ENCODE assay signal across 12 cellular contexts in genomic region chr11:62721994-62722393, GRCh38. TPM values are rescaled to one million over a fixed set of nuclear protein-coding genes. Genes with fewer than 3 reads are reported as not detected.
DNase-seq lines count a peak whose midpoint lies in the region; ATAC-seq and TF ChIP-seq lines count a peak whose summit lies in the region.
"Had no signal": no experiment of that assay in that cellular context is flagged by ENCODE, and none has a peak within 500 bp of the region (broad histone marks: within the 10 kb centered on the region; RNA-seq: fewer than 3 reads in every experiment).

No MANE protein-coding gene starts in this region.

- H4K20me1 ChIP-seq in HCT116 (ENCODE audit: insufficient read depth) = peaks cover 21% of the 10 kb centered on the region; the same call in 1 of the 2 replicates

- H3K36me3 Mint-ChIP-seq in CD4-positive, alpha-beta memory T cell = peaks cover 66 to 76% of the 10 kb centered on the region in 2 donors

- H3K4me1 ChIP-seq in CD4-positive, alpha-beta memory T cell (ENCODE audit: insufficient read depth, low read length) = peaks cover 44% of the 10 kb centered on the region
- peaks cover 8 to 13% of the 10 kb centered on the region in 2 experiments for H3K4me1 ChIP-seq in HCT116 (ENCODE audit: control insufficient read depth in 1 of 2, insufficient read depth in 2 of 2, low read length in 2 of 2)

- H3K9me3 Mint-ChIP-seq in CD4-positive, alpha-beta memory T cell = no peaks in the 10 kb centered on the region

- no peaks in the 10 kb centered on the region for H3K9me2 ChIP-seq in HCT116 (ENCODE audit: insufficient read depth)

- no peak overlapping the region for H3K4me2 ChIP-seq in HCT116 (ENCODE audit: low read length)

- H3K27ac Mint-ChIP-seq in CD4-positive, alpha-beta memory T cell = peak overlapping the region in 6 of 7 donors; percentile 37 to 77 (median 72)

- intact Hi-C loops in CD4-positive, alpha-beta memory T cell (cut with micrococcal nuclease) = no loop called here
- intact Hi-C loops in HCT116 (cut with micrococcal nuclease) = no loop called here

- peak in 1 of 3 experiments; percentile 18; a peak in 1 of 6 replicates for TF ChIP-seq CTCF in HCT116 (IDR thresholded peaks at IDR 0.05 in 2 of 3, conservative IDR thresholded peaks at IDR 0.05 in 1 of 3; ENCODE audit: borderline replicate concordance in 1 of 3, insufficient read depth in 1 of 3, low read depth in 2 of 3, low read length in 2 of 3)
- TF ChIP-seq CTCF in GM20000 (IDR thresholded peaks at IDR 0.05; ENCODE audit: extremely low read depth, missing control alignments) = no peak

- no peak for TF ChIP-seq POLR2A in HCT116 (IDR thresholded peaks at IDR 0.05; ENCODE audit: borderline replicate concordance, extremely low read depth, insufficient read depth, insufficient read length)

- POLR2A ChIA-PET in CD4-positive, alpha-beta memory T cell (lab: Charles Lee; ENCODE audit: partially characterized antibody) = interaction anchor here (15.3 kb wide), 1 partner anchor 10 kb away, joined by 283 read pairs; the partner anchor contains the start of genes BSCL2 and GNG3
- POLR2A ChIA-PET in HCT116 (lab: Charles Lee) = no interaction called here

- TSS peak; percentile 20 for BruUV-seq in HCT116 (replicated peaks; lab: Mats Ljungman, UMichigan)

- no peak overlapping the region for H2AFZ ChIP-seq in HCT116 (ENCODE audit: low read depth, low read length, poor library complexity, severe bottlenecking)

- ATAC-seq in HCT116 = peak; percentile 40; the same call in 1 of the 2 replicates

- RAD21 ChIA-PET in HCT116 (lab: Charles Lee; ENCODE audit: low non-redundant PET in 1 of 2, low total read pairs in 2 of 2, uncharacterized antibody in 2 of 2, unreplicated experiment in 2 of 2) = no interaction called here

- CTCF ChIA-PET in CD4-positive, alpha-beta memory T cell (lab: Charles Lee; ENCODE audit: partially characterized antibody) = no interaction called here
- CTCF ChIA-PET in HCT116 (lab: Charles Lee) = no interaction called here

- no peaks in the 10 kb centered on the region for H3K27me3 Mint-ChIP-seq in CD4-positive, alpha-beta memory T cell

- no peak overlapping the region for H3K9ac ChIP-seq in HCT116 (ENCODE audit: low read length)

- no peak overlapping the region for H3K27ac ChIP-seq in CD4-positive, alpha-beta memory T cell (ENCODE audit: low read depth, low read length)
- H3K27ac ChIP-seq in HCT116 (ENCODE audit: low read depth, low read length) = no peak overlapping the region
- H3K27ac ChIP-seq: skin epidermis had no signal

- H3K27me3 ChIP-seq in CD4-positive, alpha-beta memory T cell (ENCODE audit: insufficient read depth, low read length) = no peaks in the 10 kb centered on the region
- no peaks in the 10 kb centered on the region for H3K27me3 ChIP-seq in HCT116 (ENCODE audit: insufficient read depth, low read length)

- no peak for DNase-seq in CD4-positive, alpha-beta memory T cell
- no peak for DNase-seq in HCT116 (ENCODE audit: low read depth, low spot score)
- peak; percentile 61 for DNase-seq in amniotic epithelial cell (ENCODE audit: low read depth)
- peak; percentile 80 for DNase-seq in islet precursor cell
- no peak for DNase-seq in GM20000 (ENCODE audit: low spot score)
- DNase-seq in stimulated activated CD4-positive, alpha-beta T cell treated with anti-CD3 and anti-CD28 coated beads, Interleukin-1b, Interleukin-23, amount 100 ng/mL, for 48 hours = no peak
- no peak for DNase-seq in stimulated activated CD4-positive, alpha-beta T cell treated with anti-CD3 and anti-CD28 coated beads, Interleukin-2, amount 100 ng/mL, for 24 hours
- no peak for DNase-seq in hippocampal formation (lab: John Stamatoyannopoulos, UW)

- H3K9me3 ChIP-seq in CD4-positive, alpha-beta memory T cell (ENCODE audit: control insufficient read depth in 1 of 2, low read length in 2 of 2) = no peaks in the 10 kb centered on the region
- no peaks in the 10 kb centered on the region for H3K9me3 ChIP-seq in HCT116 (ENCODE audit: control insufficient read depth in 1 of 2, insufficient read depth in 1 of 2, low read depth in 1 of 2, low read length in 2 of 2)

- no peak for TF ChIP-seq RAD21 in HCT116 (IDR thresholded peaks at IDR 0.05; ENCODE audit: low read depth)

- peaks cover 71% of the 10 kb centered on the region for H3K36me3 ChIP-seq in CD4-positive, alpha-beta memory T cell (ENCODE audit: insufficient read depth, low read length)
- peaks cover 76 to 80% of the 10 kb centered on the region in 2 experiments for H3K36me3 ChIP-seq in HCT116 (ENCODE audit: control insufficient read depth in 1 of 2, insufficient read depth in 2 of 2, low read length in 2 of 2)

- peaks cover 36 to 75% (median 59%) of the 10 kb centered on the region in 4 donors for H3K4me1 Mint-ChIP-seq in CD4-positive, alpha-beta memory T cell

- H3K4me3 ChIP-seq in CD4-positive, alpha-beta memory T cell (ENCODE audit: low read length in 2 of 2) = no peak overlapping the region
- no peak overlapping the region for H3K4me3 ChIP-seq in HCT116 (replicated peaks in 1 of 2; ENCODE audit: low read depth in 1 of 2, low read length in 2 of 2)
- H3K4me3 ChIP-seq: lung, skin epidermis had no signal

- H3K79me2 ChIP-seq in HCT116 (ENCODE audit: insufficient read depth, low read length) = peaks cover 97% of the 10 kb centered on the region

- H3K4me3 Mint-ChIP-seq in CD4-positive, alpha-beta memory T cell = no peak overlapping the region

TF ChIP-seq in HCT116, 20 proteins besides CTCF, POLR2A, EP300 and RAD21:
- no peak for TF ChIP-seq CEBPB (IDR thresholded peaks at IDR 0.05; ENCODE audit: low read depth)
- no peak for TF ChIP-seq MAX (IDR thresholded peaks at IDR 0.05)
- TF ChIP-seq TCF7L2 (IDR thresholded peaks at IDR 0.05; ENCODE audit: borderline replicate concordance, extremely low read depth, insufficient read depth, insufficient read length) = no peak
- TF ChIP-seq, protein P1, sequence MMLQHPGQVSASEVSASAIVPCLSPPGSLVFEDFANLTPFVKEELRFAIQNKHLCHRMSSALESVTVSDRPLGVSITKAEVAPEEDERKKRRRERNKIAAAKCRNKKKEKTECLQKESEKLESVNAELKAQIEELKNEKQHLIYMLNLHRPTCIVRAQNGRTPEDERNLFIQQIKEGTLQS (IDR thresholded peaks at IDR 0.05) = no peak
- TF ChIP-seq FOSL1 (IDR thresholded peaks at IDR 0.05; ENCODE audit: low read depth) = no peak

RNA-seq across cellular contexts. Expression of gene HNRNPUL2, which starts 5.3 kb away (rescaled TPM):
- total RNA-seq in CD4-positive, alpha-beta memory T cell = 10 to 100 TPM; 79.6 to 83.4 TPM
- 1 to 10 TPM in 1 of 2 donors, under 1 TPM in 1; 0.30 to 3.2 TPM for polyA plus RNA-seq in CD4-positive, alpha-beta memory T cell
- 45.8 TPM for total RNA-seq in HCT116 (2021; ENCODE audit: unreplicated experiment)
- polyA plus RNA-seq in HCT116 (2012) = 43.9 and 53.3 TPM in 2 replicates

RNA-seq across cellular contexts. Expression of gene TTC9C, which starts 6.3 kb away (rescaled TPM):
- total RNA-seq in CD4-positive, alpha-beta memory T cell = 10 to 100 TPM; 51.0 to 53.5 TPM
- 10 to 100 TPM; 10.2 to 25.8 TPM for polyA plus RNA-seq in CD4-positive, alpha-beta memory T cell
- total RNA-seq in HCT116 (2021; ENCODE audit: unreplicated experiment) = 33.3 TPM
- 32.5 and 39.7 TPM in 2 replicates for polyA plus RNA-seq in HCT116 (2012)

RNA-seq across cellular contexts. Expression of gene GNG3, which starts 14.5 kb away (rescaled TPM):
- not detected for total RNA-seq in CD4-positive, alpha-beta memory T cell
- not detected for polyA plus RNA-seq in CD4-positive, alpha-beta memory T cell
- total RNA-seq in HCT116 (2021; ENCODE audit: unreplicated experiment) = not detected
- 1.0 and 1.3 TPM in 2 replicates for polyA plus RNA-seq in HCT116 (2012)
- total RNA-seq: Daoy, epithelial cell of proximal tubule had no signal

RNA-seq across cellular contexts. Expression of gene BSCL2, which starts 14.8 kb away (rescaled TPM):
- 10 to 100 TPM; 34.5 to 36.6 TPM for total RNA-seq in CD4-positive, alpha-beta memory T cell
- 10 to 100 TPM; 48.9 to 51.7 TPM for polyA plus RNA-seq in CD4-positive, alpha-beta memory T cell
- 62.0 TPM for total RNA-seq in HCT116 (2021; ENCODE audit: unreplicated experiment)
- 58.7 and 71.5 TPM in 2 replicates for polyA plus RNA-seq in HCT116 (2012)

RNA-seq across cellular contexts. Expression of gene ZBTB3, which starts 32.0 kb away (rescaled TPM):
- 10 to 100 TPM; 27.2 to 27.9 TPM for total RNA-seq in CD4-positive, alpha-beta memory T cell
- 1 to 10 TPM; 6.0 to 8.6 TPM for polyA plus RNA-seq in CD4-positive, alpha-beta memory T cell
- 11.3 TPM for total RNA-seq in HCT116 (2021; ENCODE audit: unreplicated experiment)
- 3.2 and 3.6 TPM in 2 replicates for polyA plus RNA-seq in HCT116 (2012)

Comparison
In these comparisons a context has a peak if more than half of its experiments do, and no peak if none do; other contexts are left out.
1. DNase-seq: peak in amniotic epithelial cell (single experiment) and islet precursor cell (single experiment); none in CD4-positive, alpha-beta memory T cell (0 of 5), HCT116 (single experiment), GM20000 (single experiment), stimulated activated CD4-positive, alpha-beta T cell treated with anti-CD3 and anti-CD28 coated beads, Interleukin-1b, Interleukin-23, amount 100 ng/mL, for 48 hours (single experiment), stimulated activated CD4-positive, alpha-beta T cell treated with anti-CD3 and anti-CD28 coated beads, Interleukin-2, amount 100 ng/mL, for 24 hours (0 of 2) and hippocampal formation (0 of 2).